In genomic region chr3:111592143-111592542, GRCh38 we compare ENCODE assay signal across 20 cellular contexts. TPM values are rescaled to one million over a fixed set of nuclear protein-coding genes. Genes with fewer than 3 reads are reported as not detected.
DNase-seq lines count a peak whose midpoint lies in the region; ATAC-seq, FAIRE-seq and TF ChIP-seq lines count a peak whose summit lies in the region.
"Had no signal": no experiment of that assay in that cellular context is flagged by ENCODE, and none has a peak within 500 bp of the region (broad histone marks: within the 10 kb centered on the region; RNA-seq: fewer than 3 reads in every experiment).

No MANE protein-coding gene starts in this region.

- H3K27me3 ChIP-seq in astrocyte (ENCODE audit: insufficient read depth, low read length) (no peaks in the 10 kb centered on the region), smooth muscle cell (ENCODE audit: low read depth) (no peaks in the 10 kb centered on the region)
- H3K27me3 ChIP-seq: brain microvascular endothelial cell had no signal

- TF ChIP-seq CTCF in astrocyte (IDR thresholded peaks at IDR 0.05; ENCODE audit: insufficient read depth, low read depth, low read length) (no peak), smooth muscle cell (IDR thresholded peaks at IDR 0.05; ENCODE audit: borderline replicate concordance, insufficient read depth, poor library complexity, severe bottlenecking) (no peak)

- H3K9ac ChIP-seq in astrocyte (ENCODE audit: low read length) (no peak overlapping the region), smooth muscle cell (ENCODE audit: low read depth) (no peak overlapping the region)

- no peaks in the 10 kb centered on the region for H3K27me3 Mint-ChIP-seq in activated CD8-positive, alpha-beta memory T cell treated with anti-CD3 and anti-CD28 coated beads, Interleukin-2, amount 10 ng/mL, durations not matched to agents 7 days and 5 days
- H3K27me3 Mint-ChIP-seq in IgD-negative memory B cell = no peaks in the 10 kb centered on the region
- no peaks in the 10 kb centered on the region for H3K27me3 Mint-ChIP-seq in astrocyte (ENCODE audit: low read depth, unreplicated experiment)

- H3K4me3 ChIP-seq in astrocyte (ENCODE audit: insufficient read depth, low read depth, low read length) = no peak overlapping the region
- H3K4me3 ChIP-seq in smooth muscle cell = no peak overlapping the region
- H3K4me3 ChIP-seq: PC-9 had no signal

- H3K9me3 ChIP-seq in astrocyte (ENCODE audit: insufficient read depth, low read depth, low read length) = no peaks in the 10 kb centered on the region
- H3K9me3 ChIP-seq in smooth muscle cell (replicated peaks; ENCODE audit: low read depth) = no peaks in the 10 kb centered on the region

- H3K79me2 ChIP-seq in astrocyte (ENCODE audit: insufficient read depth, low read length) = no peaks in the 10 kb centered on the region
- H3K79me2 ChIP-seq in smooth muscle cell (ENCODE audit: low read depth) = no peaks in the 10 kb centered on the region

- peak overlapping the region; percentile 37 for H3K4me2 ChIP-seq in astrocyte (ENCODE audit: low read length)
- H3K4me2 ChIP-seq in smooth muscle cell = peak overlapping the region; percentile 58
- H3K4me2 ChIP-seq: PC-9 had no signal

- peak; percentile 29 for FAIRE-seq in astrocyte (lab: Jason Lieb, UNC)
- FAIRE-seq: G401.6, GM12891 had no signal

- peaks cover 80% of the 10 kb centered on the region for H3K36me3 Mint-ChIP-seq in activated CD8-positive, alpha-beta memory T cell treated with anti-CD3 and anti-CD28 coated beads, Interleukin-2, amount 10 ng/mL, durations not matched to agents 7 days and 5 days
- H3K36me3 Mint-ChIP-seq in IgD-negative memory B cell = peaks cover 6% of the 10 kb centered on the region
- no peaks in the 10 kb centered on the region for H3K36me3 Mint-ChIP-seq in astrocyte (ENCODE audit: low read depth, unreplicated experiment)

- H3K4me3 Mint-ChIP-seq in activated CD8-positive, alpha-beta memory T cell treated with anti-CD3 and anti-CD28 coated beads, Interleukin-2, amount 10 ng/mL, durations not matched to agents 7 days and 5 days = peak overlapping the region; percentile 83
- H3K4me3 Mint-ChIP-seq in IgD-negative memory B cell = no peak overlapping the region
- H3K4me3 Mint-ChIP-seq in astrocyte (ENCODE audit: unreplicated experiment) = no peak overlapping the region

- no peak for ATAC-seq in activated CD8-positive, alpha-beta memory T cell treated with anti-CD3 and anti-CD28 coated beads, Interleukin-2, amount 10 ng/mL, durations not matched to agents 7 days and 5 days
- no peak for ATAC-seq in GM18505 (IDR thresholded peaks at IDR 0.05; ENCODE audit: unreplicated experiment)

- no peak for DNase-seq in activated CD8-positive, alpha-beta memory T cell treated with anti-CD3 and anti-CD28 coated beads, Interleukin-2, amount 10 ng/mL, durations not matched to agents 7 days and 5 days
- DNase-seq in activated CD8-positive, alpha-beta memory T cell treated with anti-CD3 and anti-CD28 coated beads, Interleukin-2, amount 50 U/mL, for 4 hours = no peak
- DNase-seq in astrocyte (ENCODE audit: low read depth) (peak; percentile 39), smooth muscle cell (lab: John Stamatoyannopoulos, UW; ENCODE audit: unreplicated experiment) (no peak), caudate nucleus (lab: John Stamatoyannopoulos, UW) (no peak)
- no peak for DNase-seq in activated CD4-positive, CD25-positive, alpha-beta regulatory T cell treated with anti-CD3 and anti-CD28 coated beads, Interleukin-2, amount 50 U/mL, for 72 hours
- DNase-seq: activated CD4-positive, CD25-positive, alpha-beta regulatory T cell; brain microvascular endothelial cell; Calu3; NCI-H526 treated with DMSO at 0.1 percent for 48 hours; PC-9; stimulated activated CD4-positive, alpha-beta T cell treated with anti-CD3 and anti-CD28 coated beads, Interleukin-4, amount 100 ng/mL, for 1 hour; stimulated activated CD8-positive, alpha-beta memory T cell treated with anti-CD3 and anti-CD28 coated beads, Interleukin-4, amount 100 ng/mL, for 48 hours; trophoblast cell had no signal

- peaks cover 80% of the 10 kb centered on the region for H3K4me1 Mint-ChIP-seq in activated CD8-positive, alpha-beta memory T cell treated with anti-CD3 and anti-CD28 coated beads, Interleukin-2, amount 10 ng/mL, durations not matched to agents 7 days and 5 days
- H3K4me1 Mint-ChIP-seq in IgD-negative memory B cell (peaks cover 31 to 33% (median 32%) of the 10 kb centered on the region in 3 donors), astrocyte (ENCODE audit: low read depth, unreplicated experiment) (peaks cover 48% of the 10 kb centered on the region)

- no peaks in the 10 kb centered on the region for H3K36me3 ChIP-seq in astrocyte (ENCODE audit: insufficient read depth, low read length)
- H3K36me3 ChIP-seq in smooth muscle cell (ENCODE audit: low read depth) = no peaks in the 10 kb centered on the region
- H3K36me3 ChIP-seq: brain microvascular endothelial cell had no signal

- no peak for TF ChIP-seq POLR2A in GM18505 (IDR thresholded peaks at IDR 0.05; ENCODE audit: borderline replicate concordance, extremely low read depth, insufficient read depth, insufficient read length)

- H2AFZ ChIP-seq in astrocyte (ENCODE audit: low read depth, low read length) = no peak overlapping the region
- peak overlapping the region; percentile 20 for H2AFZ ChIP-seq in smooth muscle cell (ENCODE audit: low read depth)
- H2AFZ ChIP-seq: PC-9 had no signal

- peaks cover 3% of the 10 kb centered on the region for H3F3A ChIP-seq in smooth muscle cell (ENCODE audit: low read depth)

- no peaks in the 10 kb centered on the region for H4K20me1 ChIP-seq in astrocyte (ENCODE audit: insufficient read depth, low read length)
- no peaks in the 10 kb centered on the region for H4K20me1 ChIP-seq in smooth muscle cell (ENCODE audit: low read depth)

- CTCF ChIA-PET in activated CD8-positive, alpha-beta memory T cell treated with anti-CD3 and anti-CD28 coated beads, Interleukin-2, amount 10 ng/mL, durations not matched to agents 7 days and 5 days (lab: Charles Lee) = interaction anchor here (1.4 to 3.8 kb wide), 3 partner anchors 15 to 99 kb away, joined by 3 to 24 read pairs (median 21); no protein-coding TSS in a partner anchor

- H3K27ac ChIP-seq in astrocyte (ENCODE audit: low read depth, low read length) (peak overlapping the region; percentile 11), smooth muscle cell (ENCODE audit: low read depth) (peak overlapping the region; percentile 58), caudate nucleus (ENCODE audit: low read depth, low read length) (no peak overlapping the region)
- H3K27ac ChIP-seq: brain microvascular endothelial cell, PC-9 had no signal

- no peaks in the 10 kb centered on the region for H3K9me3 Mint-ChIP-seq in activated CD8-positive, alpha-beta memory T cell treated with anti-CD3 and anti-CD28 coated beads, Interleukin-2, amount 10 ng/mL, durations not matched to agents 7 days and 5 days (ENCODE audit: low read depth)
- H3K9me3 Mint-ChIP-seq in IgD-negative memory B cell = no peaks in the 10 kb centered on the region
- no peaks in the 10 kb centered on the region for H3K9me3 Mint-ChIP-seq in astrocyte (ENCODE audit: unreplicated experiment)

- H3K4me1 ChIP-seq in astrocyte (ENCODE audit: insufficient read depth, low read length) (peaks cover 56% of the 10 kb centered on the region), smooth muscle cell (ENCODE audit: low read depth) (no peaks in the 10 kb centered on the region)

- H3K27ac Mint-ChIP-seq in activated CD8-positive, alpha-beta memory T cell treated with anti-CD3 and anti-CD28 coated beads, Interleukin-2, amount 10 ng/mL, durations not matched to agents 7 days and 5 days = peak overlapping the region; percentile 87
- H3K27ac Mint-ChIP-seq in IgD-negative memory B cell (peak overlapping the region in 2 of 3 donors; percentile 7 to 75), astrocyte (ENCODE audit: unreplicated experiment) (no peak overlapping the region)

RNA-seq across cellular contexts. Expression of gene ZBED2, which starts 3.0 kb away (rescaled TPM):
- 10 to 100 TPM; 27.2 to 90.6 TPM for total RNA-seq in activated CD8-positive, alpha-beta memory T cell treated with anti-CD3 and anti-CD28 coated beads, Interleukin-2, amount 10 ng/mL, durations not matched to agents 7 days and 5 days
- polyA plus RNA-seq in IgD-negative memory B cell (6.7 TPM), smooth muscle cell (2.4 and 17.0 TPM in 2 replicates)
- total RNA-seq in astrocyte (0.36 and 1.0 TPM in 2 replicates), smooth muscle cell (9.2 and 11.9 TPM in 2 replicates)
- total RNA-seq: fibroblast of lung, osteocyte had no signal

RNA-seq across cellular contexts. Expression of gene CD96, which starts 50.1 kb away (rescaled TPM):
- total RNA-seq in activated CD8-positive, alpha-beta memory T cell treated with anti-CD3 and anti-CD28 coated beads, Interleukin-2, amount 10 ng/mL, durations not matched to agents 7 days and 5 days = 100 to 1,000 TPM; 290 to 311 TPM
- polyA plus RNA-seq in IgD-negative memory B cell (84.7 TPM), smooth muscle cell (0.33 and 0.46 TPM in 2 replicates)
- total RNA-seq in astrocyte (0.61 and 1.0 TPM in 2 replicates), smooth muscle cell (0.09 TPM in 2 replicates)
- total RNA-seq: Calu3, fibroblast of lung, osteocyte had no signal

Comparison
In these comparisons a context has a peak if more than half of its experiments do, and no peak if none do; other contexts are left out.
1. RNA of gene CD96, which starts 50.1 kb away (total RNA-seq): 290 to 311 TPM in activated CD8-positive, alpha-beta memory T cell treated with anti-CD3 and anti-CD28 coated beads, Interleukin-2, amount 10 ng/mL, durations not matched to agents 7 days and 5 days; 0.61 to 1.0 TPM in astrocyte and 0.09 TPM in smooth muscle cell; every median in the first group is over 100 times any median in the second.